In genomic region chr7:112234147-112234546, GRCh38 we compare ENCODE assay signal across 35 cellular contexts.
"Had no signal": no experiment of that assay in that cellular context is flagged by ENCODE, and none has a peak within 500 bp of the region (broad histone marks: within the 10 kb centered on the region; RNA-seq: fewer than 3 reads in every experiment).

No MANE protein-coding gene starts in this region.

- ATAC-seq: activated CD8-positive, alpha-beta T cell treated with anti-CD3 and anti-CD28 coated beads for 36 hours; activated naive CD4-positive, alpha-beta T cell treated with anti-CD3 and anti-CD28 coated beads, Interleukin-2, amount 50 U/mL, for 72 hours; activated T-cell treated with anti-CD3 and anti-CD28 coated beads, Interleukin-2, amount 50 U/mL, for 4 hours; activated T-cell treated with anti-CD3 and anti-CD28 coated beads, Interleukin-2, amount 50 U/mL, for 72 hours; activated T-helper 17 cell treated with anti-CD3 and anti-CD28 coated beads, Interleukin-2, amount 50 U/mL, for 72 hours; body of pancreas had no signal

- FAIRE-seq: astrocyte, TTC549 had no signal

- H3K27ac ChIP-seq: adrenal gland, body of pancreas, brain microvascular endothelial cell, breast epithelium, VCaP had no signal

- H3K27me3 ChIP-seq: adrenal gland, body of pancreas, brain microvascular endothelial cell, breast epithelium had no signal

- H3K36me3 ChIP-seq: adrenal gland, brain microvascular endothelial cell, breast epithelium had no signal

- H3K4me3 ChIP-seq: adrenal gland, body of pancreas, breast epithelium had no signal

- DNase-seq: activated B cell treated with CpG ODN at 0.5 μM for 24 hours; activated CD4-positive, alpha-beta memory T cell treated with anti-CD3 and anti-CD28 coated beads for 36 hours; activated CD4-positive, alpha-beta T cell treated with anti-CD3 and anti-CD28 coated beads for 4 hours; activated CD4-positive, alpha-beta T cell treated with anti-CD3 and anti-CD28 coated beads, Interleukin-2, amount 10 ng/mL, durations not matched to agents 24 days and 14 days; activated CD4-positive, alpha-beta T cell treated with anti-CD3 and anti-CD28 coated beads, Interleukin-2, amount 50 U/mL, for 1 hour; activated CD4-positive, alpha-beta T cell treated with anti-CD3 and anti-CD28 coated beads, Interleukin-2, amount 50 U/mL, for 4 hours; activated CD4-positive, CD25-positive, alpha-beta regulatory T cell treated with anti-CD3 and anti-CD28 coated beads, Interleukin-2, amount 50 U/mL, for 72 hours; activated CD8-positive, alpha-beta memory T cell treated with anti-CD3 and anti-CD28 coated beads, Interleukin-2, amount 50 U/mL, for 4 hours; activated CD8-positive, alpha-beta T cell treated with anti-CD3 and anti-CD28 coated beads for 36 hours; activated effector memory CD4-positive, alpha-beta T cell treated with anti-CD3 and anti-CD28 coated beads, Interleukin-2, amount 50 U/mL, for 16 hours; activated gamma-delta T cell treated with Interleukin-2 at 50 U/mL for 16 hours; activated naive CD4-positive, alpha-beta T cell; activated naive CD4-positive, alpha-beta T cell treated with anti-CD3 and anti-CD28 coated beads for 36 hours; activated naive CD4-positive, alpha-beta T cell treated with anti-CD3 and anti-CD28 coated beads, Interleukin-2, amount 50 U/mL, for 16 hours; activated naive CD8-positive, alpha-beta T cell treated with anti-CD3 and anti-CD28 coated beads for 36 hours; activated T-cell treated with anti-CD3 and anti-CD28 coated beads for 4 hours; activated T-cell treated with anti-CD3 and anti-CD28 coated beads, Interleukin-2, amount 50 U/mL, for 1 hour; activated T-cell treated with anti-CD3 and anti-CD28 coated beads, Interleukin-2, amount 50 U/mL, for 4 hours; activated T-cell treated with anti-CD3 and anti-CD28 coated beads, Interleukin-2, amount 50 U/mL, for 72 hours; adrenal gland; amniotic stem cell; aorta; body of pancreas; brain microvascular endothelial cell; central memory CD4-positive, alpha-beta T cell; cerebellar nuclear complex; T-helper 1 cell; T-helper 2 cell; T-helper 9 cell had no signal

- H3K9me3 ChIP-seq: adrenal gland, body of pancreas, breast epithelium had no signal

- H3K4me1 ChIP-seq: breast epithelium had no signal
